In genomic region chr5:10661401-10661800, GRCh38 we compare ENCODE assay signal across 17 cellular contexts.
DNase-seq lines count a peak whose midpoint lies in the region; ATAC-seq, FAIRE-seq and TF ChIP-seq lines count a peak whose summit lies in the region.
"Had no signal": no experiment of that assay in that cellular context is flagged by ENCODE, and none has a peak within 500 bp of the region (broad histone marks: within the 10 kb centered on the region; RNA-seq: fewer than 3 reads in every experiment).

No MANE protein-coding gene starts in this region.

- no peak for TF ChIP-seq POLR2A in HepG2 (IDR thresholded peaks at IDR 0.05; ENCODE audit: insufficient read depth in 1 of 2, low read depth in 2 of 2, low read length in 2 of 2)
- no peak for TF ChIP-seq POLR2A in right lobe of liver (IDR thresholded peaks at IDR 0.05)
- no peak for TF ChIP-seq POLR2A in H1 (IDR thresholded peaks at IDR 0.05; ENCODE audit: control extremely low read depth in 1 of 2, low read depth in 2 of 2, low read length in 2 of 2)
- no peak for TF ChIP-seq POLR2A in sigmoid colon (IDR thresholded peaks at IDR 0.05)

- no peak overlapping the region for H3K4me3 ChIP-seq in HepG2 (replicated peaks in 1 of 3; ENCODE audit: insufficient read depth in 1 of 3, low read depth in 2 of 3, low read length in 3 of 3)
- no peak overlapping the region for H3K4me3 ChIP-seq in right lobe of liver
- H3K4me3 ChIP-seq in H1 (ENCODE audit: extremely low read depth in 1 of 4, insufficient read depth in 2 of 4, low read depth in 3 of 4, low read length in 4 of 4): no peak overlapping the region
- H3K4me3 ChIP-seq in sigmoid colon: no peak overlapping the region
- H3K4me3 ChIP-seq in dorsolateral prefrontal cortex: no peak overlapping the region
- H3K4me3 ChIP-seq: GM23248 had no signal

- TF ChIP-seq EP300 in HepG2 (IDR thresholded peaks at IDR 0.05; ENCODE audit: low read depth in 2 of 2, low read length in 2 of 2) (no peak), HepG2 (CRISPR knock-in tag; IDR thresholded peaks at IDR 0.05; ENCODE audit: borderline replicate concordance) (no peak), H1 (IDR thresholded peaks at IDR 0.05; ENCODE audit: borderline replicate concordance in 1 of 2, low read depth in 2 of 2, low read length in 2 of 2) (no peak), sigmoid colon (IDR thresholded peaks at IDR 0.05) (no peak)

- H2AFZ ChIP-seq in HepG2 (ENCODE audit: low read length): no peak overlapping the region
- no peak overlapping the region for H2AFZ ChIP-seq in H1 (ENCODE audit: low read length)
- H2AFZ ChIP-seq: GM23248 had no signal

- H2BK15ac ChIP-seq in H1 (ENCODE audit: low read length): no peak overlapping the region

- H4K20me1 ChIP-seq in HepG2 (ENCODE audit: insufficient read depth, low read length) (no peaks in the 10 kb centered on the region), H1 (replicated peaks in 1 of 2; ENCODE audit: control insufficient read depth in 1 of 2, insufficient read depth in 2 of 2, low read length in 2 of 2) (no peaks in the 10 kb centered on the region)

- no peak overlapping the region for H4K91ac ChIP-seq in H1 (replicated peaks; ENCODE audit: insufficient read length, low read length)

- no peak overlapping the region for H2BK20ac ChIP-seq in H1 (ENCODE audit: low read length)

- H3K18ac ChIP-seq in H1 (ENCODE audit: extremely low read depth, low read length): no peak overlapping the region

- H3K23me2 ChIP-seq in H1 (ENCODE audit: low read depth, low read length): no peaks in the 10 kb centered on the region

- FAIRE-seq in HepG2 (lab: Jason Lieb, UNC): no peak
- FAIRE-seq in H1 (lab: Jason Lieb, UNC): no peak
- FAIRE-seq: GM12891, GM18507 had no signal

- H3K23ac ChIP-seq in H1 (ENCODE audit: insufficient read length): no peak overlapping the region

- no peak overlapping the region for H3K4ac ChIP-seq in H1 (replicated peaks; ENCODE audit: insufficient read length, low read depth, low read length)

- no peak overlapping the region for H2BK5ac ChIP-seq in H1 (ENCODE audit: low read depth, low read length)

- H3K56ac ChIP-seq in H1 (replicated peaks; ENCODE audit: insufficient read length, low read depth, low read length): no peak overlapping the region

- no peak for TF ChIP-seq RAD21 in HepG2 (CRISPR knock-in tag; IDR thresholded peaks at IDR 0.05)
- TF ChIP-seq RAD21 in H1 (IDR thresholded peaks at IDR 0.05 in 1 of 2, conservative IDR thresholded peaks at IDR 0.05 in 1 of 2; ENCODE audit: low read depth in 2 of 2, low read length in 2 of 2): no peak

- H3K9ac ChIP-seq in HepG2 (ENCODE audit: insufficient read depth, low read depth, low read length) (no peak overlapping the region), H1 (replicated peaks in 1 of 4; ENCODE audit: extremely low read depth in 1 of 4, low read depth in 3 of 4, low read length in 3 of 4) (no peak overlapping the region)
- H3K9ac ChIP-seq: GM23248 had no signal

- in situ Hi-C loops in HepG2 (cut with HindIII; ENCODE audit: extremely low pct_ligation_motif_present, low pct_unique_long_range_greater_than_20kb): no loop called here

- DNase-seq in HepG2 (ENCODE audit: low spot score) (no peak), right lobe of liver (no peak), H1 (ENCODE audit: low read depth in 1 of 2, low spot score in 2 of 2) (no peak), sigmoid colon (peak; percentile 35), dorsolateral prefrontal cortex (no peak), NCI-H1105 (lab: John Stamatoyannopoulos, UW) (no peak)
- DNase-seq: C1 segment of cervical spinal cord; Calu3; CD4-positive, alpha-beta memory T cell; COR-L47; DMS53; DMS79 treated with DMSO at 0.1 percent for 48 hours; GF-D8; GM23248 had no signal

- no peak overlapping the region for H3K14ac ChIP-seq in H1 (ENCODE audit: insufficient read length)

- H2BK12ac ChIP-seq in H1 (ENCODE audit: low read depth, low read length): no peak overlapping the region; the same call in 1 of the 2 replicates

- WGBS in HepG2 (ENCODE audit: low lambda C conversion rate): 52% methylated on average over 3 of the region's 13 CpGs
- 94% methylated on average over 9 of the region's 13 CpGs for WGBS in right lobe of liver (ENCODE audit: insufficient coverage, low coverage, low lambda C conversion rate, missing lambda C conversion rate)
- WGBS in H1 (ENCODE audit: extremely low coverage in 1 of 2, insufficient coverage in 1 of 2, insufficient read length in 1 of 2, insufficient replicate concordance in 2 of 2, low coverage in 1 of 2, low lambda C conversion rate in 2 of 2, missing lambda C conversion rate in 1 of 2), 2 experiments: 96% methylated on average over 13 of the region's 13 CpGs; no CpG with 5 or more reads in 1 of the 2 experiments
- 95% methylated on average over 13 of the region's 13 CpGs for WGBS in sigmoid colon, 2 donors

- CTCF ChIA-PET in HepG2 (lab: Yijun Ruan, JAX; ENCODE audit: low intra/inter-chr PET ratio, low total read pairs) (no interaction called here), H1 (lab: Charles Lee; ENCODE audit: partially characterized antibody) (interaction anchor here (2.3 kb wide), 1 partner anchor 28 kb away, joined by 5 read pairs; no protein-coding TSS in a partner anchor)

- H3K79me2 ChIP-seq in HepG2 (ENCODE audit: insufficient read depth, low read length): no peaks in the 10 kb centered on the region
- no peaks in the 10 kb centered on the region for H3K79me2 ChIP-seq in H1 (ENCODE audit: control insufficient read depth in 1 of 2, insufficient read depth in 2 of 2, low read length in 2 of 2)

- H3K27me3 ChIP-seq in HepG2 (ENCODE audit: control insufficient read depth in 1 of 2, insufficient read depth in 2 of 2, low read length in 2 of 2) (peaks cover 5 to 7% of the 10 kb centered on the region in 2 experiments; a peak in 3 of 5 replicates), right lobe of liver (no peaks in the 10 kb centered on the region), H1 (replicated peaks in 1 of 4; ENCODE audit: control insufficient read depth in 3 of 4, extremely low read depth in 1 of 4, insufficient read depth in 3 of 4, low read length in 3 of 4) (no peaks in the 10 kb centered on the region), sigmoid colon (no peaks in the 10 kb centered on the region), dorsolateral prefrontal cortex (peaks cover 0 to 4% (median 0%) of the 10 kb centered on the region in 45 donors)

- BruUV-seq in HepG2 (replicated peaks; lab: Mats Ljungman, UMichigan): no TSS peak

- H3K36me3 ChIP-seq in HepG2 (replicated peaks in 1 of 2; ENCODE audit: control insufficient read depth in 1 of 2, insufficient read depth in 2 of 2, low read length in 2 of 2) (no peaks in the 10 kb centered on the region), right lobe of liver (no peaks in the 10 kb centered on the region), H1 (ENCODE audit: control insufficient read depth in 2 of 4, insufficient read depth in 4 of 4, low read length in 3 of 4) (no peaks in the 10 kb centered on the region), sigmoid colon (no peaks in the 10 kb centered on the region)

- ATAC-seq in HepG2 (no peak), right lobe of liver (no peak)
- ATAC-seq: HCT116 had no signal

- TF ChIP-seq CTCF in HepG2 (CRISPR knock-in tag; IDR thresholded peaks at IDR 0.05) (no peak), right lobe of liver (IDR thresholded peaks at IDR 0.05) (no peak), H1 (IDR thresholded peaks at IDR 0.05; ENCODE audit: control extremely low read depth in 1 of 3, insufficient read depth in 1 of 3, low read depth in 1 of 3, low read length in 3 of 3) (no peak), sigmoid colon (IDR thresholded peaks at IDR 0.05) (no peak), dorsolateral prefrontal cortex (IDR thresholded peaks at IDR 0.05 in 54 of 56, conservative IDR thresholded peaks at IDR 0.05 in 2 of 56; ENCODE audit: low read depth in 1 of 56, partially characterized antibody in 56 of 56) (no peak)

- intact Hi-C loops in HepG2 (cut with micrococcal nuclease; ENCODE audit: unreplicated experiment): no loop called here
- intact Hi-C loops in right lobe of liver (cut with DNase I): no loop called here
- intact Hi-C loops in sigmoid colon (cut with DNase I): no loop called here
- intact Hi-C loops in dorsolateral prefrontal cortex (cut with DNase I): no loop called here

- H3K4me1 ChIP-seq in HepG2 (ENCODE audit: insufficient read depth, low read length) (peaks cover 9% of the 10 kb centered on the region; the same call in 1 of the 2 replicates), right lobe of liver (peaks cover 0 to 8% (median 0%) of the 10 kb centered on the region in 4 donors), H1 (replicated peaks in 1 of 4; ENCODE audit: control insufficient read depth in 3 of 4, insufficient read depth in 4 of 4, low read length in 3 of 4) (peaks cover 4 to 13% (median 11%) of the 10 kb centered on the region in 4 experiments; a peak in 5 of 7 replicates), sigmoid colon (peaks cover 0 to 14% (median 10%) of the 10 kb centered on the region in 4 donors)

- H4K5ac ChIP-seq in H1 (ENCODE audit: insufficient read length, low read depth, low read length): no peak overlapping the region

- H3K9me3 ChIP-seq in HepG2 (ENCODE audit: low read length) (no peaks in the 10 kb centered on the region), right lobe of liver (no peaks in the 10 kb centered on the region), H1 (ENCODE audit: insufficient read depth in 2 of 2, low read depth in 1 of 2, low read length in 1 of 2) (no peaks in the 10 kb centered on the region), sigmoid colon (no peaks in the 10 kb centered on the region)

- no peak overlapping the region for H4K8ac ChIP-seq in H1 (ENCODE audit: extremely low read depth, insufficient read depth, low read length)

- H3K4me2 ChIP-seq in HepG2 (ENCODE audit: low read depth, low read length): no peak overlapping the region
- no peak overlapping the region for H3K4me2 ChIP-seq in H1 (ENCODE audit: insufficient read depth in 1 of 2, low read depth in 2 of 2, low read length in 2 of 2)

- POLR2A ChIA-PET in HepG2 (lab: Yijun Ruan, JAX) (no interaction called here), H1 (lab: Charles Lee; ENCODE audit: partially characterized antibody) (interaction anchor here (1.0 kb wide), 1 partner anchor 9 kb away, joined by 3 read pairs; no protein-coding TSS in a partner anchor)

- 0 out of 2 replicates have a peak overlapping the region, but pooled peaks have one; percentile 16 for H2AK5ac ChIP-seq in H1 (ENCODE audit: low read depth, low read length)

- no peaks in the 10 kb centered on the region for H3K79me1 ChIP-seq in H1 (ENCODE audit: low read depth, low read length)

- H2BK120ac ChIP-seq in H1 (replicated peaks; ENCODE audit: low read depth, low read length): no peak overlapping the region

- H3K27ac ChIP-seq in HepG2 (ENCODE audit: extremely low read length, insufficient read depth, low read length): no peak overlapping the region
- no peak overlapping the region for H3K27ac ChIP-seq in right lobe of liver
- H3K27ac ChIP-seq in H1 (ENCODE audit: low read depth, low read length): no peak overlapping the region
- no peak overlapping the region for H3K27ac ChIP-seq in sigmoid colon
- no peak overlapping the region for H3K27ac ChIP-seq in dorsolateral prefrontal cortex
- H3K27ac ChIP-seq: GM23248 had no signal

TF ChIP-seq in H1, 55 proteins besides CTCF, POLR2A, EP300 and RAD21 (continues in another document):
- TF ChIP-seq SRF (IDR thresholded peaks at IDR 0.05; ENCODE audit: low read depth, low read length) (no peak), CTBP2 (IDR thresholded peaks at IDR 0.05; ENCODE audit: borderline replicate concordance, insufficient read depth, insufficient read length, low read length) (no peak)
